ENCODE assay signal across 1 cellular context in genomic region chr16:85156869-85157268, GRCh38.
TF ChIP-seq lines count a peak whose summit lies in the region.

No MANE protein-coding gene starts in this region.

TF ChIP-seq in K562, 482 proteins besides CTCF, POLR2A, EP300 and RAD21 (continued from another document):
- TF ChIP-seq CHD4 (IDR thresholded peaks at IDR 0.05; ENCODE audit: insufficient read depth, insufficient replicate concordance, low read depth, low read length, poor library complexity, severe bottlenecking) (no peak), ZNF23 (CRISPR knock-in tag; IDR thresholded peaks at IDR 0.05) (no peak), HDAC2 (IDR thresholded peaks at IDR 0.05) (no peak), CTCFL (IDR thresholded peaks at IDR 0.05; ENCODE audit: borderline replicate concordance, insufficient read depth, low read depth, low read length, poor library complexity, severe bottlenecking) (no peak), YBX1 (IDR thresholded peaks at IDR 0.05) (0 out of 2 replicates have a peak, but pooled peaks have one; percentile 4), TAF1 (IDR thresholded peaks at IDR 0.05; ENCODE audit: control insufficient read depth, extremely low read depth, insufficient read depth, low read length, severe bottlenecking) (no peak), E2F5 (CRISPR knock-in tag; IDR thresholded peaks at IDR 0.05) (no peak), HDAC1 (IDR thresholded peaks at IDR 0.05) (0 out of 4 replicates have a peak, but pooled peaks of 1 of the 2 experiments have one; percentile 53), ZBTB5 (IDR thresholded peaks at IDR 0.05) (no peak), SREBF2 (CRISPR knock-in tag; IDR thresholded peaks at IDR 0.05) (no peak), ELF4 (CRISPR knock-in tag; IDR thresholded peaks at IDR 0.05) (0 out of 2 replicates have a peak, but pooled peaks have one; percentile 32), ZNF57 (CRISPR knock-in tag; IDR thresholded peaks at IDR 0.05) (no peak), ZNF197 (CRISPR knock-in tag; IDR thresholded peaks at IDR 0.05; ENCODE audit: low read depth) (no peak), MAFF (IDR thresholded peaks at IDR 0.05; ENCODE audit: low read length) (no peak), KLF1 (tag; IDR thresholded peaks at IDR 0.05) (no peak), ASH1L (IDR thresholded peaks at IDR 0.05; ENCODE audit: borderline replicate concordance, low read depth, partially characterized antibody) (no peak), TARDBP (IDR thresholded peaks at IDR 0.05) (no peak), CC2D1A (IDR thresholded peaks at IDR 0.05) (no peak), MXI1 (IDR thresholded peaks at IDR 0.05; ENCODE audit: low read depth, low read length) (no peak)
